In genomic region chr4:30716158-30716557, GRCh38 we compare ENCODE assay signal across 8 cellular contexts. TPM values are rescaled to one million over a fixed set of nuclear protein-coding genes. Genes with fewer than 3 reads are reported as not detected.
DNase-seq lines count a peak whose midpoint lies in the region; ATAC-seq, FAIRE-seq and TF ChIP-seq lines count a peak whose summit lies in the region.

No MANE protein-coding gene starts in this region.

- H3K4me3 ChIP-seq in ACC112 (ENCODE audit: low read depth, low read length) (peak overlapping the region; percentile 84), PC-3 (ENCODE audit: low read length) (peak overlapping the region; percentile 71), epithelial cell of esophagus (ENCODE audit: low read length) (peak overlapping the region; percentile 70), pancreas (peak overlapping the region in 1 of 4 donors; percentile 52)

- WGBS in pancreas, 2 donors, result 6% methylated on average over 6 of the region's 6 CpGs

- POLR2A ChIA-PET in GM10248 (lab: Yijun Ruan, JAX), result no interaction called here
- POLR2A ChIA-PET in PC-3 (lab: Charles Lee; ENCODE audit: unreplicated experiment), result no interaction called here

- no peaks in the 10 kb centered on the region for H3K9me3 ChIP-seq in PC-3 (ENCODE audit: low read length)
- H3K9me3 ChIP-seq in pancreas, result no peaks in the 10 kb centered on the region

- no peaks in the 10 kb centered on the region for H3K79me2 ChIP-seq in ACC112 (ENCODE audit: control insufficient read depth, insufficient read depth, low read length, unreplicated experiment)
- no peaks in the 10 kb centered on the region for H3K79me2 ChIP-seq in PC-3 (ENCODE audit: low read length)

- no peak overlapping the region for H3K9ac ChIP-seq in PC-3 (ENCODE audit: low read length)

- intact Hi-C loops in PC-3 (cut with micrococcal nuclease) (loop anchor here (2.0 to 10.0 kb wide), 8 partner anchors 146 to 1629 kb away; no protein-coding TSS in a partner anchor), pancreas (cut with DNase I) (no loop called here)

- H4K20me1 ChIP-seq in PC-3 (ENCODE audit: low read length), result no peaks in the 10 kb centered on the region

- ATAC-seq in PC-3, result no peak
- ATAC-seq in pancreas, result no peak
- ATAC-seq in GM18502 (IDR thresholded peaks at IDR 0.05; ENCODE audit: poor library complexity, unreplicated experiment), result no peak

- peak overlapping the region; percentile 1; the same call in 1 of the 2 replicates for H3K27ac ChIP-seq in ACC112 (ENCODE audit: low read depth, low read length)
- no peak overlapping the region for H3K27ac ChIP-seq in PC-3 (ENCODE audit: low read length)
- H3K27ac ChIP-seq in pancreas, result no peak overlapping the region

- H3F3A ChIP-seq in PC-3 (ENCODE audit: low read length, unreplicated experiment), result no peaks in the 10 kb centered on the region

- H3K36me3 ChIP-seq in ACC112 (ENCODE audit: insufficient read depth, low read length) (no peaks in the 10 kb centered on the region), PC-3 (ENCODE audit: low read depth, low read length) (no peaks in the 10 kb centered on the region), pancreas (no peaks in the 10 kb centered on the region)

- peak overlapping the region; percentile 62 for H2AFZ ChIP-seq in ACC112 (ENCODE audit: low read length, unreplicated experiment)
- H2AFZ ChIP-seq in PC-3 (ENCODE audit: low read length), result peak overlapping the region; percentile 53; the same call in 1 of the 2 replicates

- peak; percentile 22 for DNase-seq in GM10248 (ENCODE audit: extremely low spot score)
- peak; percentile 51 for DNase-seq in PC-3
- DNase-seq in epithelial cell of esophagus (ENCODE audit: low read depth), result peak; percentile 38
- no peak for DNase-seq in pancreas
- DNase-seq in activated CD8-positive, alpha-beta memory T cell treated with anti-CD3 and anti-CD28 coated beads, Interleukin-2, amount 50 U/mL, for 4 hours, result no peak
- no peak for DNase-seq in T-helper 9 cell

- BruUV-seq in PC-3 (replicated peaks; lab: Mats Ljungman, UMichigan), result no TSS peak

- H3K4me2 ChIP-seq in PC-3 (ENCODE audit: low read length), result peak overlapping the region; percentile 84

- no peaks in the 10 kb centered on the region for H3K27me3 ChIP-seq in ACC112 (ENCODE audit: insufficient read depth, low read length)
- H3K27me3 ChIP-seq in PC-3 (ENCODE audit: low read length), result no peaks in the 10 kb centered on the region
- peaks cover 0 to 24% (median under 1%) of the 10 kb centered on the region in 4 donors for H3K27me3 ChIP-seq in pancreas

- CTCF ChIA-PET in GM10248 (lab: Yijun Ruan, JAX) (no interaction called here), PC-3 (lab: Charles Lee) (no interaction called here)

- no peaks in the 10 kb centered on the region for H3K9me2 ChIP-seq in PC-3 (replicated peaks; ENCODE audit: low read length)

- H3K4me1 ChIP-seq in ACC112 (ENCODE audit: control insufficient read depth, insufficient read depth, low read length, unreplicated experiment), result peaks cover 3% of the 10 kb centered on the region
- peaks cover 5% of the 10 kb centered on the region; the same call in 1 of the 2 replicates for H3K4me1 ChIP-seq in PC-3 (ENCODE audit: insufficient read depth, low read length)
- peaks cover 13 to 18% (median 13%) of the 10 kb centered on the region in 3 donors for H3K4me1 ChIP-seq in pancreas

- TF ChIP-seq CTCF in GM10248 (IDR thresholded peaks at IDR 0.05; ENCODE audit: control extremely low read depth, extremely low read depth, low read depth, missing control alignments) (peak; percentile 57), PC-3 (conservative IDR thresholded peaks at IDR 0.05; ENCODE audit: low read depth, low read length) (peak; percentile 70), epithelial cell of esophagus (IDR thresholded peaks at IDR 0.05; ENCODE audit: insufficient read depth, low read depth, low read length, missing control alignments) (peak; percentile 56), pancreas (IDR thresholded peaks at IDR 0.05) (no peak)

- FAIRE-seq in pancreas (lab: Jason Lieb, UNC), result peak; percentile 78

RNA-seq across cellular contexts. Expression of gene PCDH7, which starts 4.0 kb away (rescaled TPM):
- total RNA-seq in PC-3 (2014; rRNA removed) (1.8 and 1.9 TPM in 2 replicates), pancreas (1 to 10 TPM in 2 of 6 donors, under 1 TPM in 4; 0.25 to 6.4 (median 0.53) TPM)
- polyA plus RNA-seq in pancreas, result under 1 TPM; 0.34 to 0.52 TPM

Comparison
In these comparisons a context has a peak if more than half of its experiments do, and no peak if none do; other contexts are left out.
1. DNase-seq: peak in GM10248 (single experiment), PC-3 (single experiment) and epithelial cell of esophagus (single experiment); none in pancreas (0 of 6), activated CD8-positive, alpha-beta memory T cell treated with anti-CD3 and anti-CD28 coated beads, Interleukin-2, amount 50 U/mL, for 4 hours (single experiment) and T-helper 9 cell (single experiment).
2. CTCF ChIP-seq: peak in GM10248 (single experiment), PC-3 (single experiment) and epithelial cell of esophagus (single experiment); none in pancreas (0 of 4).